14 cellular contexts compared by ENCODE assay signal in the genomic region with DNA sequence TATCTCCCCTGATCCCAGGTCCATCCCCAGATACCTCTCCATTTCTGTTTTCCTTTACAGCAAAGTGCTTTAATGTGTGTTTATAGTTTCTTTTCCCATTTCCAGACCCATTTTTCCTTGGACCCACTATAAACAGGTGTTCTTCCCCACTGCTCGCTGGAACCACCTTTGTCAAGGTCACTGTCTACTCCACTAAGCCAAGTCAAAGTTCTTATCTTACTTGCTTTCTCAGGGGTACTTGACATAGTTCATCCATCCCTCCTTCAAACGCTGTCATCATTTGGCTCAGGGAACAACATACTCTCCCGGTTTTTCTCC. TPM values are rescaled to one million over a fixed set of nuclear protein-coding genes. Genes with fewer than 3 reads are reported as not detected.
DNase-seq lines count a peak whose midpoint lies in the region; ATAC-seq lines count a peak whose summit lies in the region.
"Had no signal": no experiment of that assay in that cellular context is flagged by ENCODE, and none has a peak within 500 bp of the region (broad histone marks: within the 10 kb centered on the region; RNA-seq: fewer than 3 reads in every experiment).

No MANE protein-coding gene starts in this region.

- H3K9me3 Mint-ChIP-seq in activated naive CD4-positive, alpha-beta T cell treated with anti-CD3 and anti-CD28 coated beads, Interleukin-2, amount 50 U/mL, for 24 hours: peaks cover 4% of the 10 kb centered on the region
- H3K9me3 Mint-ChIP-seq in immature natural killer cell: no peaks in the 10 kb centered on the region

- H3K4me3 Mint-ChIP-seq in activated naive CD4-positive, alpha-beta T cell treated with anti-CD3 and anti-CD28 coated beads, Interleukin-2, amount 50 U/mL, for 24 hours: peak overlapping the region; percentile 82
- H3K4me3 Mint-ChIP-seq in T-helper 17 cell: peak overlapping the region; percentile 92
- H3K4me3 Mint-ChIP-seq in immature natural killer cell: peak overlapping the region; percentile 66 to 84 (median 81)

- peaks cover 95% of the 10 kb centered on the region for H3K4me1 Mint-ChIP-seq in activated naive CD4-positive, alpha-beta T cell treated with anti-CD3 and anti-CD28 coated beads, Interleukin-2, amount 50 U/mL, for 24 hours
- peaks cover 83% of the 10 kb centered on the region for H3K4me1 Mint-ChIP-seq in T-helper 17 cell
- H3K4me1 Mint-ChIP-seq in immature natural killer cell: peaks cover 65% of the 10 kb centered on the region in 2 donors

- DNase-seq in activated naive CD4-positive, alpha-beta T cell treated with Interleukin-2 at 50 U/mL for 16 hours: no peak
- DNase-seq in T-helper 17 cell (no peak), immature natural killer cell (no peak), SW 1271 (lab: John Stamatoyannopoulos, UW) (no peak), hippocampal formation (lab: John Stamatoyannopoulos, UW) (no peak), NCI-H2081 (lab: John Stamatoyannopoulos, UW) (no peak)
- DNase-seq: body of pancreas, DMS53, pancreas had no signal

- peaks cover 5% of the 10 kb centered on the region for H3K9me3 ChIP-seq in T-helper 17 cell (ENCODE audit: control insufficient read depth, low read length, poor library complexity, severe bottlenecking)
- H3K9me3 ChIP-seq: body of pancreas, pancreas, SJSA1 had no signal

- H3K27me3 Mint-ChIP-seq in activated naive CD4-positive, alpha-beta T cell treated with anti-CD3 and anti-CD28 coated beads, Interleukin-2, amount 50 U/mL, for 24 hours: no peaks in the 10 kb centered on the region
- H3K27me3 Mint-ChIP-seq in T-helper 17 cell (no peaks in the 10 kb centered on the region), immature natural killer cell (ENCODE audit: low read depth in 3 of 3) (peaks cover 9 to 15% (median 12%) of the 10 kb centered on the region in 3 donors)

- H3K27ac Mint-ChIP-seq in activated naive CD4-positive, alpha-beta T cell treated with anti-CD3 and anti-CD28 coated beads, Interleukin-2, amount 50 U/mL, for 24 hours: peak overlapping the region; percentile 95
- H3K27ac Mint-ChIP-seq in T-helper 17 cell: peak overlapping the region; percentile 99
- peak overlapping the region; percentile 61 to 84 (median 80) for H3K27ac Mint-ChIP-seq in immature natural killer cell

- H3K36me3 Mint-ChIP-seq in activated naive CD4-positive, alpha-beta T cell treated with anti-CD3 and anti-CD28 coated beads, Interleukin-2, amount 50 U/mL, for 24 hours: peaks cover 51% of the 10 kb centered on the region
- peaks cover 18% of the 10 kb centered on the region for H3K36me3 Mint-ChIP-seq in T-helper 17 cell (ENCODE audit: low read depth)
- no peaks in the 10 kb centered on the region for H3K36me3 Mint-ChIP-seq in immature natural killer cell

- ATAC-seq in T-helper 17 cell: peak; percentile 26
- no peak for ATAC-seq in HG03354 (IDR thresholded peaks at IDR 0.05; ENCODE audit: poor library complexity, severe bottlenecking, unreplicated experiment)
- ATAC-seq: body of pancreas had no signal

RNA-seq across cellular contexts. Expression of gene SLAMF1, which starts 8.3 kb away (rescaled TPM):
- 10 to 100 TPM; 67.8 to 70.6 TPM for total RNA-seq in T-helper 17 cell
- under 1 TPM in 2 of 3 donors, not detected in 1; 0.12 to 0.21 TPM for polyA plus RNA-seq in immature natural killer cell
- total RNA-seq: body of pancreas, HT-29, SJSA1, temporal lobe had no signal

RNA-seq across cellular contexts. Expression of gene CD84, which starts 59.2 kb away (rescaled TPM):
- total RNA-seq in T-helper 17 cell: 10 to 100 TPM; 66.2 to 71.6 TPM
- 1 to 10 TPM; 2.1 to 3.9 (median 3.0) TPM for polyA plus RNA-seq in immature natural killer cell
- total RNA-seq: HT-29, SJSA1 had no signal
